In genomic region chr10:98466916-98467505, GRCh38 we compare ENCODE assay signal across 9 cellular contexts. TPM values are rescaled to one million over a fixed set of nuclear protein-coding genes. Genes with fewer than 3 reads are reported as not detected.
DNase-seq lines count a peak whose midpoint lies in the region; ATAC-seq and TF ChIP-seq lines count a peak whose summit lies in the region.
"Had no signal": no experiment of that assay in that cellular context is flagged by ENCODE, and none has a peak within 500 bp of the region (broad histone marks: within the 10 kb centered on the region; RNA-seq: fewer than 3 reads in every experiment).

No MANE protein-coding gene starts in this region.

- no peak overlapping the region for H3K23ac ChIP-seq in H9 (ENCODE audit: insufficient read length, low read depth, low read length)

- peaks cover 15% of the 10 kb centered on the region for H3K27me3 Mint-ChIP-seq in activated CD4-positive, alpha-beta T cell treated with anti-CD3 and anti-CD28 coated beads for 36 hours
- H3K27me3 Mint-ChIP-seq in nephron (ENCODE audit: low read depth) (no peaks in the 10 kb centered on the region), H9 (ENCODE audit: low read depth) (peaks cover 29% of the 10 kb centered on the region)

- no peak overlapping the region for H2AFZ ChIP-seq in H9 (ENCODE audit: low read length)

- no peak overlapping the region for H4K8ac ChIP-seq in H9 (replicated peaks; ENCODE audit: insufficient read length, low read depth, low read length)

- no peak overlapping the region for H4K91ac ChIP-seq in H9 (ENCODE audit: insufficient read length, low read depth, low read length)

- H2BK15ac ChIP-seq in H9 (ENCODE audit: low read depth, low read length) = no peak overlapping the region

- no peaks in the 10 kb centered on the region for H4K20me1 ChIP-seq in H9 (ENCODE audit: control insufficient read depth, insufficient read depth, insufficient read length)

- no peak overlapping the region for H4K5ac ChIP-seq in H9 (ENCODE audit: insufficient read length, low read depth, low read length)

- H3K4me2 ChIP-seq in H9 (ENCODE audit: insufficient read depth, insufficient read length, low read length) = no peak overlapping the region

- no peak overlapping the region for H3K27ac Mint-ChIP-seq in activated CD4-positive, alpha-beta T cell treated with anti-CD3 and anti-CD28 coated beads for 36 hours
- H3K27ac Mint-ChIP-seq in nephron (peak overlapping the region in 2 of 3 experiments; percentile 55 to 78), H9 (peak overlapping the region in 1 of 3 experiments; percentile 78; a peak in 2 of 7 replicates)

- H3K9ac ChIP-seq in H9 (ENCODE audit: extremely low read depth, insufficient read length, low read length) = no peak overlapping the region

- H3K9me3 Mint-ChIP-seq in activated CD4-positive, alpha-beta T cell treated with anti-CD3 and anti-CD28 coated beads for 36 hours (ENCODE audit: low read depth) = no peaks in the 10 kb centered on the region
- H3K9me3 Mint-ChIP-seq in nephron (no peaks in the 10 kb centered on the region), H9 (no peaks in the 10 kb centered on the region)

- H3K4me1 ChIP-seq in H9 (ENCODE audit: insufficient read depth, low read length) = no peaks in the 10 kb centered on the region; the same call in 1 of the 2 replicates

- no peaks in the 10 kb centered on the region for H3K36me3 Mint-ChIP-seq in activated CD4-positive, alpha-beta T cell treated with anti-CD3 and anti-CD28 coated beads for 36 hours (ENCODE audit: low read depth)
- no peaks in the 10 kb centered on the region for H3K36me3 Mint-ChIP-seq in nephron (ENCODE audit: low read depth)
- H3K36me3 Mint-ChIP-seq in H9 (ENCODE audit: insufficient read depth in 1 of 3, low read depth in 3 of 3) = no peaks in the 10 kb centered on the region; a peak in 1 of 7 replicates

- no peaks in the 10 kb centered on the region for H3K23me2 ChIP-seq in H9 (ENCODE audit: insufficient read length, low read depth, low read length, poor library complexity, severe bottlenecking)

- no peak overlapping the region for H3T11ph ChIP-seq in H9 (ENCODE audit: low read length)

- POLR2A ChIA-PET in activated CD4-positive, alpha-beta T cell treated with anti-CD3 and anti-CD28 coated beads for 36 hours (lab: Charles Lee) = no interaction called here

- no peak overlapping the region for H2BK20ac ChIP-seq in H9 (ENCODE audit: low read depth, low read length, poor library complexity, severe bottlenecking)

- H3K56ac ChIP-seq in H9 (ENCODE audit: insufficient read length, low read depth, low read length) = no peak overlapping the region

- H3K14ac ChIP-seq in H9 (ENCODE audit: insufficient read depth, low read length) = no peak overlapping the region

- H3K79me2 ChIP-seq in H9 (ENCODE audit: insufficient read depth, low read length) = no peaks in the 10 kb centered on the region

- peaks cover 6% of the 10 kb centered on the region for H3K4me1 Mint-ChIP-seq in activated CD4-positive, alpha-beta T cell treated with anti-CD3 and anti-CD28 coated beads for 36 hours
- H3K4me1 Mint-ChIP-seq in nephron (peaks cover 37% of the 10 kb centered on the region), H9 (peaks cover 21 to 28% of the 10 kb centered on the region in 2 experiments)

- ATAC-seq in activated CD4-positive, alpha-beta T cell treated with anti-CD3 and anti-CD28 coated beads for 36 hours = no peak
- peak; percentile 6 for ATAC-seq in HG03520 (IDR thresholded peaks at IDR 0.05; ENCODE audit: unreplicated experiment)

- DNase-seq in activated CD4-positive, alpha-beta T cell treated with anti-CD3 and anti-CD28 coated beads for 36 hours = no peak
- DNase-seq in activated CD4-positive, alpha-beta T cell treated with anti-CD3 and anti-CD28 coated beads for 1 hour = no peak
- peak; percentile 34 for DNase-seq in amniotic epithelial cell (ENCODE audit: low read depth)
- DNase-seq in cerebellum (ENCODE audit: low spot score) = no peak
- DNase-seq in H9 = no peak
- no peak for DNase-seq in T-helper 9 cell
- DNase-seq: NCI-H1092 had no signal

- H3K27me3 ChIP-seq in H9 (ENCODE audit: insufficient read depth, low read length) = no peaks in the 10 kb centered on the region

- no peaks in the 10 kb centered on the region for H3K9me3 ChIP-seq in H9 (ENCODE audit: control insufficient read depth, low read depth, low read length)

- H2BK120ac ChIP-seq in H9 (ENCODE audit: low read depth, low read length, poor library complexity, severe bottlenecking) = no peak overlapping the region

- CTCF ChIA-PET in activated CD4-positive, alpha-beta T cell treated with anti-CD3 and anti-CD28 coated beads for 36 hours (lab: Charles Lee) = interaction anchor here (0.6 to 3.5 kb wide), 23 partner anchors 9 to 964 kb away, joined by 3 to 26 read pairs (median 4); no protein-coding TSS in a partner anchor

- intact Hi-C loops in activated CD4-positive, alpha-beta T cell treated with anti-CD3 and anti-CD28 coated beads for 36 hours (cut with DNase I, micrococcal nuclease) = loop anchor here (1.0 to 5.0 kb wide), 5 partner anchors 197 to 810 kb away; no protein-coding TSS in a partner anchor

- TF ChIP-seq CTCF in nephron (IDR thresholded peaks at IDR 0.05; ENCODE audit: unreplicated experiment in 3 of 3) (no peak), H9 (conservative IDR thresholded peaks at IDR 0.05) (no peak)

- no peak overlapping the region for H3K18ac ChIP-seq in H9 (ENCODE audit: insufficient read length, low read depth, low read length)

- peak overlapping the region; percentile 75 for H3K4me3 Mint-ChIP-seq in activated CD4-positive, alpha-beta T cell treated with anti-CD3 and anti-CD28 coated beads for 36 hours
- H3K4me3 Mint-ChIP-seq in nephron (peak overlapping the region in 2 of 3 experiments; percentile 24 to 88), H9 (no peak overlapping the region)

- H3K79me1 ChIP-seq in H9 (ENCODE audit: insufficient read depth, low read depth, low read length, poor library complexity, severe bottlenecking) = no peaks in the 10 kb centered on the region

- no peak overlapping the region for H3K27ac ChIP-seq in H9 (ENCODE audit: insufficient read length, low read depth, low read length)

- H3K4ac ChIP-seq in H9 (ENCODE audit: low read depth, low read length) = no peak overlapping the region

- no CpG with 5 or more reads among the region's 14 CpGs for WGBS in H9 (ENCODE audit: extremely low coverage, insufficient read length, low lambda C conversion rate)

- H2BK5ac ChIP-seq in H9 (ENCODE audit: insufficient read length, low read length) = no peak overlapping the region

- H2BK12ac ChIP-seq in H9 (ENCODE audit: insufficient read length, low read depth, low read length) = no peak overlapping the region

- H2AK5ac ChIP-seq in H9 (ENCODE audit: insufficient read length, low read length) = no peak overlapping the region

RNA-seq across cellular contexts. Expression of gene HPS1, which starts 20.3 kb away (rescaled TPM):
- total RNA-seq in activated CD4-positive, alpha-beta T cell treated with anti-CD3 and anti-CD28 coated beads for 36 hours = 10 to 100 TPM; 51.9 to 53.2 TPM
- 12.6 TPM for total RNA-seq in cerebellum
- total RNA-seq in H9 (2021) = 46.8 and 47.4 TPM in 2 replicates

RNA-seq across cellular contexts. Expression of gene PYROXD2, which starts 52.0 kb away (rescaled TPM):
- total RNA-seq in activated CD4-positive, alpha-beta T cell treated with anti-CD3 and anti-CD28 coated beads for 36 hours = 1 to 10 TPM; 4.1 to 4.4 TPM
- total RNA-seq in cerebellum (5.3 TPM), H9 (2021) (2.1 and 5.3 TPM in 2 replicates)

Comparison
In these comparisons a context has a peak if more than half of its experiments do, and no peak if none do; other contexts are left out.
1. H3K4me3 Mint-ChIP-seq: peak in activated CD4-positive, alpha-beta T cell treated with anti-CD3 and anti-CD28 coated beads for 36 hours (single experiment) and nephron (2 of 3); none in H9 (0 of 2).